Comparison of ENCODE assay signal across 8 cellular contexts in the genomic region with DNA sequence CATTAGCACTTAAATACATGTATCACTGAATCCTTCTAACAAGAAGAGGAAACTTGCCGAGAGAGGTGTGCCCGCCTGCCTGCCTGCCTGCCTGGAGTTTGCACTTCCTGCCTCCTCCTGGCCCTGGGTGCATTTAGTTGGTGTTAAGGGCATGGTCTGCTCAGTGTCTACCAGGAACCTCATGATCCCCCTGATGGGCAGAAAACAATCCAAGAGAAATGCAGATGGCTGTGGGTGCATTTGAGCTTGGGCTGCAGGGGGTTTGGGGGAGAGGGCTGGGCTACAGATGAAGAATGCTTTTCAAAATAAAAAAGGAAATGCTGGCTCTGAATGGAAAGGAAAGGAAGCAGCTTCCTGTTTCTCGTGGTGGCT. TPM values are rescaled to one million over a fixed set of nuclear protein-coding genes. Genes with fewer than 3 reads are reported as not detected.
DNase-seq lines count a peak whose midpoint lies in the region; ATAC-seq, FAIRE-seq and TF ChIP-seq lines count a peak whose summit lies in the region.

No MANE protein-coding gene starts in this region.

- in situ Hi-C loops in GM12878 (cut with MboI): loop anchor here (10.0 to 25.0 kb wide), 2 partner anchors 588 to 1271 kb away; partner anchors contain the start of genes NEK8, TLCD1 and TRAF4

- 27% methylated on average over 3 of the region's 3 CpGs for WGBS in GM12878 (ENCODE audit: insufficient coverage, insufficient replicate concordance, low lambda C conversion rate, missing lambda C conversion rate)

- TF ChIP-seq EP300 in GM12878 (IDR thresholded peaks at IDR 0.05; ENCODE audit: borderline replicate concordance in 1 of 2, control insufficient read depth in 1 of 2, low read depth in 2 of 2, low read length in 2 of 2): no peak

- H3K9me3 ChIP-seq in left ventricle myocardium inferior (replicated peaks): no peaks in the 10 kb centered on the region
- no peaks in the 10 kb centered on the region for H3K9me3 ChIP-seq in GM12878 (replicated peaks; ENCODE audit: control insufficient read depth, insufficient read depth, low read length)
- no peaks in the 10 kb centered on the region for H3K9me3 ChIP-seq in vagina

- TF ChIP-seq POLR2A in GM12878 (IDR thresholded peaks at IDR 0.05; ENCODE audit: low read depth, low read length): no peak
- no peak for TF ChIP-seq POLR2A in vagina (IDR thresholded peaks at IDR 0.05)

- RAD21 ChIA-PET in GM12878 (lab: Charles Lee; ENCODE audit: unreplicated experiment): interaction anchor here (0.7 to 12.5 kb wide), 18 partner anchors 7 to 247 kb away, joined by 3 to 229 read pairs (median 6); partner anchors contain the start of gene KSR1

- DNase-seq in left ventricle myocardium inferior (no peak), cardiac septum (ENCODE audit: low spot score) (no peak), GM12878 (ENCODE audit: low read depth, low spot score) (no peak), vagina (ENCODE audit: extremely low spot score in 2 of 2) (no peak), cerebellum (ENCODE audit: low spot score) (no peak), LoVo (ENCODE audit: low spot score) (no peak)
- no peak for DNase-seq in stimulated activated CD4-positive, alpha-beta T cell treated with anti-CD3 and anti-CD28 coated beads, Interleukin-4, amount 100 ng/mL, for 4 hours

- POLR2A ChIA-PET in GM12878 (lab: Charles Lee): interaction anchor here (0.6 to 13.1 kb wide), 8 partner anchors 5 to 189 kb away, joined by 3 to 143 read pairs (median 4); partner anchors contain the start of gene KSR1

- SMC1A ChIA-PET in GM12878 (lab: Charles Lee; ENCODE audit: uncharacterized antibody, unreplicated experiment): interaction anchor here (0.8 to 13.6 kb wide), 17 partner anchors 6 to 247 kb away, joined by 3 to 228 read pairs (median 5); partner anchors contain the start of genes KSR1 and WSB1

- no peak for TF ChIP-seq RAD21 in GM12878 (IDR thresholded peaks at IDR 0.05; ENCODE audit: insufficient read depth, low read depth, low read length)

- CTCF ChIA-PET in GM12878 (lab: Yijun Ruan, JAX): interaction anchor here (0.8 to 5.3 kb wide), 13 partner anchors 7 to 134 kb away, joined by 3 to 44 read pairs (median 6); no protein-coding TSS in a partner anchor

- H3K36me3 ChIP-seq in left ventricle myocardium inferior: no peaks in the 10 kb centered on the region
- H3K36me3 ChIP-seq in GM12878 (ENCODE audit: control insufficient read depth in 2 of 2, insufficient read depth in 2 of 2, low read length in 1 of 2): no peaks in the 10 kb centered on the region
- no peaks in the 10 kb centered on the region for H3K36me3 ChIP-seq in vagina

- no peak for FAIRE-seq in GM12878 (lab: Jason Lieb, UNC)

- H3K27ac ChIP-seq in left ventricle myocardium inferior (replicated peaks) (peak overlapping the region; percentile 58), GM12878 (ENCODE audit: control insufficient read depth, insufficient read depth) (peak overlapping the region; percentile 92), vagina (no peak overlapping the region)

- intact Hi-C loops in left ventricle myocardium inferior (cut with micrococcal nuclease): no loop called here
- intact Hi-C loops in cardiac septum (cut with DNase I): no loop called here
- intact Hi-C loops in GM12878 (cut with micrococcal nuclease; ENCODE audit: unreplicated experiment): loop anchor here (1.0 kb wide), 1 partner anchor 78 kb away; no protein-coding TSS in a partner anchor
- intact Hi-C loops in vagina (cut with DNase I): no loop called here

- H3K27me3 ChIP-seq in left ventricle myocardium inferior (ENCODE audit: low read depth): no peaks in the 10 kb centered on the region
- H3K27me3 ChIP-seq in GM12878 (replicated peaks in 1 of 2; ENCODE audit: control insufficient read depth in 2 of 2, insufficient read depth in 2 of 2, low read length in 1 of 2): no peaks in the 10 kb centered on the region
- no peaks in the 10 kb centered on the region for H3K27me3 ChIP-seq in vagina

- no peaks in the 10 kb centered on the region for H4K20me1 ChIP-seq in GM12878 (ENCODE audit: control insufficient read depth, insufficient read depth)

- TF ChIP-seq CTCF in left ventricle myocardium inferior (IDR thresholded peaks at IDR 0.05; ENCODE audit: borderline replicate concordance) (no peak), GM12878 (IDR thresholded peaks at IDR 0.05 in 2 of 3, conservative IDR thresholded peaks at IDR 0.05 in 1 of 3; ENCODE audit: control insufficient read depth in 2 of 3, extremely low read depth in 1 of 3, insufficient read depth in 1 of 3, low read depth in 3 of 3, low read length in 3 of 3) (no peak), vagina (IDR thresholded peaks at IDR 0.05) (no peak)

- no peak overlapping the region; the same call in none of the 2 replicates for H2AFZ ChIP-seq in GM12878 (ENCODE audit: control insufficient read depth, low read depth, low read length)

- H3K4me3 ChIP-seq in left ventricle myocardium inferior (no peak overlapping the region), GM12878 (peak overlapping the region; percentile 54), vagina (no peak overlapping the region)

- ATAC-seq in HG03460 (IDR thresholded peaks at IDR 0.05; ENCODE audit: unreplicated experiment) (peak; percentile 33), GM12878 (peak; percentile 12)

- BruUV-seq in GM12878 (replicated peaks; lab: Mats Ljungman, UMichigan): no TSS peak

- H3K4me1 ChIP-seq in left ventricle myocardium inferior: peaks cover 38% of the 10 kb centered on the region
- H3K4me1 ChIP-seq in GM12878 (ENCODE audit: control insufficient read depth, insufficient read depth, low read length): peaks cover 67% of the 10 kb centered on the region
- H3K4me1 ChIP-seq in vagina: peaks cover 49% of the 10 kb centered on the region

- peak overlapping the region; percentile 81 for H3K4me2 ChIP-seq in GM12878 (ENCODE audit: control insufficient read depth, insufficient read depth)

- H3K79me2 ChIP-seq in GM12878 (ENCODE audit: control insufficient read depth, insufficient read depth, low read length): peaks cover 88% of the 10 kb centered on the region

- H3K9ac ChIP-seq in GM12878 (ENCODE audit: control insufficient read depth, insufficient read depth, low read length): peak overlapping the region; percentile 67

TF ChIP-seq in GM12878, 131 proteins besides CTCF, POLR2A, EP300 and RAD21:
- TF ChIP-seq ZNF207 (IDR thresholded peaks at IDR 0.05; ENCODE audit: borderline replicate concordance) (0 out of 2 replicates have a peak, but pooled peaks have one; percentile 5), ZNF687 (IDR thresholded peaks at IDR 0.05) (no peak), RFX5 (IDR thresholded peaks at IDR 0.05; ENCODE audit: low read depth, low read length) (no peak)

RNA-seq across cellular contexts. Expression of gene KSR1, which starts 10.1 kb away (rescaled TPM):
- total RNA-seq in left ventricle myocardium inferior: 9.5 TPM
- 13.6 TPM for total RNA-seq in cardiac septum
- 502 and 598 TPM in 2 replicates for total RNA-seq in GM12878 (2013; cell fraction: nucleolus; rRNA removed)
- 21.4 and 26.1 TPM in 2 replicates for total RNA-seq in GM12878 (2014; rRNA removed)
- total RNA-seq in GM12878 (2014; rRNA removed; fragmentation: Illumina TruSeq; extraction: Trizol): 19.7 and 20.1 TPM in 2 replicates
- 60.7 and 64.9 TPM in 2 replicates for total RNA-seq in GM12878 (2021)
- polyA plus RNA-seq in GM12878 (2011; ENCODE audit: low read depth): 9.6 TPM
- 48.2 and 66.6 TPM in 2 replicates for polyA plus RNA-seq in GM12878 (2011; rRNA removed)
- 61.2 and 63.3 TPM in 2 replicates for polyA plus RNA-seq in GM12878 (2011; cell fraction: cytosol; rRNA removed)
- polyA plus RNA-seq in GM12878 (2011; cell fraction: nucleus; rRNA removed): 337 and 354 TPM in 2 replicates
- 14.1 and 24.0 TPM in 2 replicates for polyA plus RNA-seq in GM12878 (2012)
- polyA plus RNA-seq in GM12878 (2014; fragmentation: Illumina TruSeq; extraction: Trizol): 29.2 and 44.1 TPM in 2 replicates
- polyA plus RNA-seq in GM12878 (2014; fragmentation: Nextera tagmentation; extraction: Ambion mirVana): 1 to 10 TPM in 1 of 2 experiments, under 1 TPM in 1; 0.97 to 1.7 TPM
- 44.7 and 47.2 TPM in 2 replicates for polyA plus RNA-seq in GM12878 (2014; rRNA removed)
- 10 to 100 TPM; 17.5 to 18.3 TPM for polyA plus RNA-seq in GM12878 (2016; fragmentation: Nextera tagmentation; extraction: Ambion mirVana)
- 99.3 and 144 TPM in 2 replicates for polyA minus RNA-seq in GM12878 (2011; rRNA and poly(A)+ RNA removed)
- polyA minus RNA-seq in GM12878 (2011; cell fraction: cytosol; rRNA and poly(A)+ RNA removed): 35.6 and 42.5 TPM in 2 replicates
- polyA minus RNA-seq in GM12878 (2011; cell fraction: nucleus; rRNA and poly(A)+ RNA removed): 107 and 177 TPM in 2 replicates
- total RNA-seq in vagina: 40.3 TPM
- total RNA-seq in cerebellum: 43.8 TPM
